In the genomic region with DNA sequence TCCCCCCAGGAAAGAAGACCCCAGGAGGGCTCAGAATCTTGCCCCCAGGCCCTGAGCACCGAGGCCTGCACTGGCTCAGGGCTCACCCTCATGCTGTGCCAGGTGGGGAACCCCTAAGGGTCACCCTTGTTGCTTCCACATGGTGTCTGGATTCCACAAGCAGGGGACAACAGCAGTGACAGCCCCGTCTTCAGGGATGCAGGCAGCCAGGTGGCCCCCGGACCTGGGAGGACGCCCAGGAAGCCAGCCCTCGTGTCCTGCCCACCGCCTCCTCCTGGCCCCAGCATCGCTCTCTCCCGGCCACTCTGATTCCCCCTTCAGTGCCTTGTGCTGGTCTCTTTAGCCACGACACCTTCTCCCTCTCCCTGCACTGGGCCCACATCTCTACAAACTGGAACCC, we compare ENCODE assay signal across 33 cellular contexts.
"Had no signal": no experiment of that assay in that cellular context is flagged by ENCODE, and none has a peak within 500 bp of the region (broad histone marks: within the 10 kb centered on the region; RNA-seq: fewer than 3 reads in every experiment).

No MANE protein-coding gene starts in this region.

- DNase-seq: activated CD4-positive, alpha-beta memory T cell treated with anti-CD3 and anti-CD28 coated beads, Interleukin-2, amount 10 ng/mL, durations not matched to agents 7 days and 5 days; activated CD4-positive, alpha-beta T cell treated with anti-CD3 and anti-CD28 coated beads for 1 hour; activated CD4-positive, alpha-beta T cell treated with anti-CD3 and anti-CD28 coated beads for 48 hours; activated CD4-positive, CD25-positive, alpha-beta regulatory T cell; activated CD8-positive, alpha-beta memory T cell treated with anti-CD3 and anti-CD28 coated beads for 24 hours; activated CD8-positive, alpha-beta memory T cell treated with anti-CD3 and anti-CD28 coated beads, Interleukin-2, amount 10 ng/mL, durations not matched to agents 7 days and 5 days; activated CD8-positive, alpha-beta memory T cell treated with anti-CD3 and anti-CD28 coated beads, Interleukin-2, amount 50 U/mL, for 48 hours; activated effector memory CD4-positive, alpha-beta T cell treated with Interleukin-2 at 50 U/mL for 16 hours; activated naive CD4-positive, alpha-beta T cell treated with anti-CD3 and anti-CD28 coated beads, Interleukin-2, amount 10 ng/mL, durations not matched to agents 7 days and 5 days; activated naive CD8-positive, alpha-beta T cell treated with anti-CD3 and anti-CD28 coated beads for 36 hours; activated T-cell treated with anti-CD3 and anti-CD28 coated beads, Interleukin-2, amount 50 U/mL, for 48 hours; amniotic stem cell; aorta; brain microvascular endothelial cell; Kasumi-1; KG1; MG63; NCI-H1048; NCI-H1105 treated with DMSO at 0.1 percent for 48 hours; NCI-H1436; NCI-H1694; NCI-H1930; NCI-H2081 treated with DMSO at 0.1 percent for 48 hours; NCI-H2171; NCI-H510A; NCI-H526; NCI-H748 treated with DMSO at 0.1 percent for 48 hours; PC-9; Right ventricle myocardium superior; SW 1271; T-helper 1 cell; T1000; WERI-Rb-1 had no signal

- H2AFZ ChIP-seq: PC-9 had no signal

- H3K4me2 ChIP-seq: PC-9 had no signal

- H3K27ac Mint-ChIP-seq: activated CD4-positive, alpha-beta memory T cell treated with anti-CD3 and anti-CD28 coated beads, Interleukin-2, amount 10 ng/mL, durations not matched to agents 7 days and 5 days; activated CD8-positive, alpha-beta memory T cell treated with anti-CD3 and anti-CD28 coated beads, Interleukin-2, amount 10 ng/mL, durations not matched to agents 7 days and 5 days; activated naive CD4-positive, alpha-beta T cell treated with anti-CD3 and anti-CD28 coated beads, Interleukin-2, amount 10 ng/mL, durations not matched to agents 7 days and 5 days; activated naive CD8-positive, alpha-beta T cell treated with anti-CD3 and anti-CD28 coated beads for 36 hours had no signal

- H3K4me3 Mint-ChIP-seq: activated CD4-positive, alpha-beta memory T cell treated with anti-CD3 and anti-CD28 coated beads, Interleukin-2, amount 10 ng/mL, durations not matched to agents 7 days and 5 days; activated CD8-positive, alpha-beta memory T cell treated with anti-CD3 and anti-CD28 coated beads, Interleukin-2, amount 10 ng/mL, durations not matched to agents 7 days and 5 days; activated naive CD4-positive, alpha-beta T cell treated with anti-CD3 and anti-CD28 coated beads, Interleukin-2, amount 10 ng/mL, durations not matched to agents 7 days and 5 days; activated naive CD8-positive, alpha-beta T cell treated with anti-CD3 and anti-CD28 coated beads for 36 hours had no signal

- H3K27me3 ChIP-seq: brain microvascular endothelial cell, MG63 had no signal

- H3K4me3 ChIP-seq: MG63, PC-9 had no signal

- ATAC-seq: activated CD8-positive, alpha-beta memory T cell treated with anti-CD3 and anti-CD28 coated beads, Interleukin-2, amount 10 ng/mL, durations not matched to agents 7 days and 5 days had no signal

- H3K9me3 Mint-ChIP-seq: activated CD4-positive, alpha-beta memory T cell treated with anti-CD3 and anti-CD28 coated beads, Interleukin-2, amount 10 ng/mL, durations not matched to agents 7 days and 5 days; activated naive CD4-positive, alpha-beta T cell treated with anti-CD3 and anti-CD28 coated beads, Interleukin-2, amount 10 ng/mL, durations not matched to agents 7 days and 5 days; activated naive CD8-positive, alpha-beta T cell treated with anti-CD3 and anti-CD28 coated beads for 36 hours had no signal

- H3K27me3 Mint-ChIP-seq: activated CD4-positive, alpha-beta memory T cell treated with anti-CD3 and anti-CD28 coated beads, Interleukin-2, amount 10 ng/mL, durations not matched to agents 7 days and 5 days; activated CD8-positive, alpha-beta memory T cell treated with anti-CD3 and anti-CD28 coated beads, Interleukin-2, amount 10 ng/mL, durations not matched to agents 7 days and 5 days; activated naive CD8-positive, alpha-beta T cell treated with anti-CD3 and anti-CD28 coated beads for 36 hours had no signal

- H3K4me1 Mint-ChIP-seq: activated CD4-positive, alpha-beta memory T cell treated with anti-CD3 and anti-CD28 coated beads, Interleukin-2, amount 10 ng/mL, durations not matched to agents 7 days and 5 days; activated CD8-positive, alpha-beta memory T cell treated with anti-CD3 and anti-CD28 coated beads, Interleukin-2, amount 10 ng/mL, durations not matched to agents 7 days and 5 days had no signal

- H3K36me3 Mint-ChIP-seq: activated CD8-positive, alpha-beta memory T cell treated with anti-CD3 and anti-CD28 coated beads, Interleukin-2, amount 10 ng/mL, durations not matched to agents 7 days and 5 days; activated naive CD4-positive, alpha-beta T cell treated with anti-CD3 and anti-CD28 coated beads, Interleukin-2, amount 10 ng/mL, durations not matched to agents 7 days and 5 days; activated naive CD8-positive, alpha-beta T cell treated with anti-CD3 and anti-CD28 coated beads for 36 hours had no signal

- H3K9me3 ChIP-seq: MG63 had no signal

- H3K27ac ChIP-seq: brain microvascular endothelial cell, PC-9, WERI-Rb-1 had no signal

- H3K36me3 ChIP-seq: MG63 had no signal
